35 cellular contexts compared by ENCODE assay signal in the genomic region with DNA sequence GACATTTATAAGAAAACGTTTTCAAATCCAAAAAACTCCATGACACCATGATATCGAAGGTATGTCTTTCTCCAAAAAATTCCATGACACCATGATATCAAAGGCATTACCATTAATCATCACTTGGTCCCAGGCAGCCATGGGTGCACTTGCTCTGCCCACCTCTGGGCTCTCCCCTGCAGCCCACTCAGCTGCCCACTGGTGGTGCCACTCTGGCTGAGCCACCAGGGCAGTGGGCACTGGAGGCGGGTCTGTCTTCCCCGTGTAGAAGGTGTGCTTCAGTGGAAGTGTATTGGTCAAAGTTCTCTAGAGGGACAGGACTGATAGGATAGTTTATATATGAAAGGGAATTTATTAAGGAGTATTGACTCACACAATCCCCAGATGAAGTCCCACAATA.
DNase-seq lines count a peak whose midpoint lies in the region; ATAC-seq and TF ChIP-seq lines count a peak whose summit lies in the region.
"Had no signal": no experiment of that assay in that cellular context is flagged by ENCODE, and none has a peak within 500 bp of the region (broad histone marks: within the 10 kb centered on the region; RNA-seq: fewer than 3 reads in every experiment).

No MANE protein-coding gene starts in this region.

- no peak overlapping the region for H3K27ac Mint-ChIP-seq in chondrocyte (ENCODE audit: unreplicated experiment)
- H3K27ac Mint-ChIP-seq: B cell; CD14-positive monocyte; CD4-positive, alpha-beta memory T cell; CD4-positive, alpha-beta T cell; CD4-positive, CD25-positive, alpha-beta regulatory T cell; CD8-positive, alpha-beta memory T cell; CD8-positive, alpha-beta T cell had no signal

- TF ChIP-seq RAD21 in IMR-90 (IDR thresholded peaks at IDR 0.05; ENCODE audit: low read length): no peak

- no peak overlapping the region for H3K56ac ChIP-seq in IMR-90 (ENCODE audit: extremely low read depth, insufficient read depth, low read length)

- WGBS in IMR-90 (ENCODE audit: extremely low coverage in 2 of 2, insufficient read length in 1 of 2), 2 experiments: 92% methylated on average over 2 of the region's 4 CpGs; no CpG with 5 or more reads in 1 of the 2 experiments
- 87 to 97% (median 91%) methylated on average over 4 of the region's 4 CpGs for WGBS in ovary, 3 donors

- peaks cover 2% of the 10 kb centered on the region for H3K36me3 Mint-ChIP-seq in chondrocyte (ENCODE audit: low read depth)
- H3K36me3 Mint-ChIP-seq: CD14-positive monocyte; CD4-positive, alpha-beta memory T cell; CD4-positive, CD25-positive, alpha-beta regulatory T cell; CD8-positive, alpha-beta T cell had no signal

- H2BK15ac ChIP-seq in IMR-90 (ENCODE audit: low read depth, low read length): no peak overlapping the region

- no peak overlapping the region for H4K8ac ChIP-seq in IMR-90 (ENCODE audit: low read depth in 2 of 2, low read length in 2 of 2)

- H3K18ac ChIP-seq in IMR-90 (ENCODE audit: low read depth, low read length): no peak overlapping the region

- CTCF ChIA-PET in IMR-90 (lab: Yijun Ruan, JAX): no interaction called here

- dilution Hi-C loops in IMR-90 (cut with HindIII; ENCODE audit: low sequenced_read_pairs, unreplicated experiment): no loop called here

- H4K91ac ChIP-seq in IMR-90 (ENCODE audit: insufficient read depth, low read depth, low read length): no peak overlapping the region

- H3K9me3 Mint-ChIP-seq in chondrocyte (ENCODE audit: low read depth): peaks cover 2% of the 10 kb centered on the region

- H3K27ac ChIP-seq in IMR-90 (ENCODE audit: insufficient read depth, low read length): no peak overlapping the region
- no peak overlapping the region for H3K27ac ChIP-seq in ovary
- H3K27ac ChIP-seq: 22Rv1; A549; BLaER1; BLaER1 treated with 17β-estradiol and CSF1 and Interleukin-3, amounts not matched to agents 10 nM and 100 nM; C4-2B had no signal

- H3K4me1 Mint-ChIP-seq in chondrocyte (ENCODE audit: low read depth): peaks cover 45% of the 10 kb centered on the region
- H3K4me1 Mint-ChIP-seq: CD14-positive monocyte; CD4-positive, alpha-beta memory T cell; CD8-positive, alpha-beta memory T cell had no signal

- in situ Hi-C loops in IMR-90 (cut with MboI; ENCODE audit: low sequenced_read_pairs): no loop called here

- H4K5ac ChIP-seq in IMR-90 (ENCODE audit: low read depth, low read length): no peak overlapping the region

- no peak overlapping the region for H3K4me3 Mint-ChIP-seq in chondrocyte (ENCODE audit: unreplicated experiment)
- H3K4me3 Mint-ChIP-seq: B cell; CD14-positive monocyte; CD4-positive, alpha-beta memory T cell; CD4-positive, alpha-beta T cell; CD4-positive, CD25-positive, alpha-beta regulatory T cell; CD8-positive, alpha-beta memory T cell; CD8-positive, alpha-beta T cell had no signal

- H2AFZ ChIP-seq in IMR-90 (replicated peaks; ENCODE audit: low read length, poor library complexity): no peak overlapping the region

- no peak overlapping the region for H3K14ac ChIP-seq in IMR-90 (replicated peaks; ENCODE audit: low read depth, low read length)

- TF ChIP-seq POLR2A in IMR-90 (IDR thresholded peaks at IDR 0.05; ENCODE audit: low read depth, low read length) (no peak), ovary (IDR thresholded peaks at IDR 0.05) (no peak)

- POLR2A ChIA-PET in IMR-90 (lab: Charles Lee; ENCODE audit: unreplicated experiment): no interaction called here

- no peak overlapping the region for H2BK120ac ChIP-seq in IMR-90 (ENCODE audit: low read depth, low read length)

- H2BK5ac ChIP-seq in IMR-90 (ENCODE audit: low read depth, low read length, poor library complexity, severe bottlenecking): no peak overlapping the region

- H3K4me2 ChIP-seq in IMR-90 (ENCODE audit: low read depth, low read length): no peak overlapping the region
- H3K4me2 ChIP-seq: A549; BLaER1; BLaER1 treated with 17β-estradiol and CSF1 and Interleukin-3, amounts not matched to agents 10 nM and 100 nM had no signal

- H3K9me1 ChIP-seq in IMR-90 (ENCODE audit: insufficient read depth, low read length): peaks cover 20% of the 10 kb centered on the region

- no peaks in the 10 kb centered on the region for H3K27me3 Mint-ChIP-seq in chondrocyte (ENCODE audit: low read depth)
- H3K27me3 Mint-ChIP-seq: B cell; CD4-positive, alpha-beta memory T cell; CD4-positive, alpha-beta T cell had no signal

- H3K4me3 ChIP-seq in IMR-90 (ENCODE audit: insufficient read depth, low read depth, low read length) (no peak overlapping the region), ovary (no peak overlapping the region)
- H3K4me3 ChIP-seq: A549; BLaER1; BLaER1 treated with 17β-estradiol and CSF1 and Interleukin-3, amounts not matched to agents 10 nM and 100 nM had no signal

- BruUV-seq in IMR-90 (replicated peaks; lab: Mats Ljungman, UMichigan): no TSS peak

- no peak overlapping the region for H3K9ac ChIP-seq in IMR-90 (ENCODE audit: low read depth, low read length)
- H3K9ac ChIP-seq: BLaER1; BLaER1 treated with 17β-estradiol and CSF1 and Interleukin-3, amounts not matched to agents 10 nM and 100 nM had no signal

- no peak for TF ChIP-seq CTCF in IMR-90 (conservative IDR thresholded peaks at IDR 0.05; ENCODE audit: low read depth, low read length)
- TF ChIP-seq CTCF in chondrocyte (IDR thresholded peaks at IDR 0.05): no peak
- TF ChIP-seq CTCF in ovary (IDR thresholded peaks at IDR 0.05): no peak

- no peak overlapping the region for H2AK9ac ChIP-seq in IMR-90 (replicated peaks; ENCODE audit: low read depth, low read length, poor library complexity)

- intact Hi-C loops in Right ventricle myocardium inferior (cut with DNase I) (no loop called here), Right ventricle myocardium superior (cut with DNase I) (no loop called here), IMR-90 (cut with micrococcal nuclease) (no loop called here), posterior vena cava (cut with DNase I) (loop anchor here in 1 of 2 donors (5.0 kb wide), 1 partner anchor 218 kb away; no protein-coding TSS in a partner anchor), ovary (cut with DNase I) (no loop called here)

- H3K36me3 ChIP-seq in IMR-90 (ENCODE audit: control insufficient read depth, insufficient read depth, low read length): no peaks in the 10 kb centered on the region
- H3K36me3 ChIP-seq in ovary: no peaks in the 10 kb centered on the region
- H3K36me3 ChIP-seq: BE2C; BLaER1; BLaER1 treated with 17β-estradiol and CSF1 and Interleukin-3, amounts not matched to agents 10 nM and 100 nM had no signal

- H3K27me3 ChIP-seq in IMR-90 (ENCODE audit: control insufficient read depth, insufficient read depth, low read length) (no peaks in the 10 kb centered on the region), ovary (no peaks in the 10 kb centered on the region)
- H3K27me3 ChIP-seq: BE2C; BLaER1; BLaER1 treated with 17β-estradiol and CSF1 and Interleukin-3, amounts not matched to agents 10 nM and 100 nM had no signal

- H3K4ac ChIP-seq in IMR-90 (ENCODE audit: low read depth, low read length): no peak overlapping the region

- TF ChIP-seq EP300 in ovary (IDR thresholded peaks at IDR 0.05): no peak

- 0 out of 4 replicates have a peak, but pooled peaks cover 0 to 3% of the 10 kb centered on the region in 2 experiments for H3K79me1 ChIP-seq in IMR-90 (ENCODE audit: low read depth in 1 of 2, low read length in 2 of 2)

- no peaks in the 10 kb centered on the region for H4K20me1 ChIP-seq in IMR-90 (ENCODE audit: insufficient read depth, low read length)
- H4K20me1 ChIP-seq: BLaER1; BLaER1 treated with 17β-estradiol and CSF1 and Interleukin-3, amounts not matched to agents 10 nM and 100 nM had no signal

- ATAC-seq in Right ventricle myocardium inferior (no peak), Right ventricle myocardium superior (ENCODE audit: poor library complexity) (no peak), IMR-90 (ENCODE audit: low read depth) (no peak)
- ATAC-seq: A549; CD8-positive, alpha-beta T cell had no signal

- H2BK20ac ChIP-seq in IMR-90 (ENCODE audit: low read depth, low read length): peak overlapping the region; percentile 24; the same call in 1 of the 2 replicates

- no peak overlapping the region for H3K23ac ChIP-seq in IMR-90 (ENCODE audit: low read depth, low read length)

- H3K4me1 ChIP-seq in IMR-90 (ENCODE audit: control insufficient read depth, insufficient read depth, low read length): peaks cover 18% of the 10 kb centered on the region
- H3K4me1 ChIP-seq in ovary (ENCODE audit: insufficient read depth): no peaks in the 10 kb centered on the region
- H3K4me1 ChIP-seq: BE2C, Caco-2 had no signal

- no peaks in the 10 kb centered on the region for H3K9me3 ChIP-seq in IMR-90 (ENCODE audit: control insufficient read depth, insufficient read depth, low read length)
- H3K9me3 ChIP-seq in ovary: no peaks in the 10 kb centered on the region
- H3K9me3 ChIP-seq: A549, BE2C, Caco-2 had no signal

- H2AK5ac ChIP-seq in IMR-90 (ENCODE audit: low read depth, low read length): no peak overlapping the region

- peak; percentile 5 for DNase-seq in Right ventricle myocardium inferior (ENCODE audit: missing footprints)
- no peak for DNase-seq in Right ventricle myocardium superior
- DNase-seq in IMR-90: no peak
- DNase-seq in chondrocyte (ENCODE audit: low spot score): peak; percentile 63
- DNase-seq in posterior vena cava (ENCODE audit: low spot score): peak; percentile 54
- DNase-seq in activated naive CD4-positive, alpha-beta T cell treated with Interleukin-2 at 50 U/mL for 16 hours: no peak
- no peak for DNase-seq in ovary
- DNase-seq in activated naive CD4-positive, alpha-beta T cell (lab: John Stamatoyannopoulos, UW): no peak
- DNase-seq: 8988T; ACHN; AML-193; BE2C; C1 segment of cervical spinal cord; Caco-2; Calu3; CD4-positive, alpha-beta memory T cell; CD4-positive, alpha-beta T cell; CD4-positive, CD25-positive, alpha-beta regulatory T cell; CD8-positive, alpha-beta memory T cell; CD8-positive, alpha-beta T cell; COR-L47; DMS 273 treated with DMSO at 0.1 percent for 48 hours; DMS153; DMS53; DMS79; DMS79 treated with DMSO at 0.1 percent for 48 hours; DND-41; EL had no signal

TF ChIP-seq in IMR-90, 13 proteins besides CTCF, POLR2A, EP300 and RAD21:
- TF ChIP-seq MAZ (IDR thresholded peaks at IDR 0.05; ENCODE audit: borderline replicate concordance, low read depth, low read length) (no peak), SMC3 (IDR thresholded peaks at IDR 0.05; ENCODE audit: low read depth, low read length) (no peak), BHLHE40 (IDR thresholded peaks at IDR 0.05; ENCODE audit: low read depth, low read length) (no peak), NFE2L2 (IDR thresholded peaks at IDR 0.05; ENCODE audit: low read depth, low read length) (no peak), ELK1 (IDR thresholded peaks at IDR 0.05; ENCODE audit: borderline replicate concordance, low read depth, low read length) (no peak)

Comparison
In these comparisons a context has a peak if more than half of its experiments do, and no peak if none do; other contexts are left out.
1. DNase-seq: peak in Right ventricle myocardium inferior (single experiment), chondrocyte (single experiment) and posterior vena cava (single experiment); none in Right ventricle myocardium superior (single experiment), IMR-90 (single experiment), activated naive CD4-positive, alpha-beta T cell treated with Interleukin-2 at 50 U/mL for 16 hours (single experiment), ovary (0 of 5) and activated naive CD4-positive, alpha-beta T cell (0 of 4).